Comparison of ENCODE assay signal across 38 cellular contexts in genomic region chr6:29483735-29484134, GRCh38. TPM values are rescaled to one million over a fixed set of nuclear protein-coding genes. Genes with fewer than 3 reads are reported as not detected.
"Had no signal": no experiment of that assay in that cellular context is flagged by ENCODE, and none has a peak within 500 bp of the region (broad histone marks: within the 10 kb centered on the region; RNA-seq: fewer than 3 reads in every experiment).

No MANE protein-coding gene starts in this region.

- H3K27ac Mint-ChIP-seq: activated B cell treated with CpG ODN at 0.5 μM for 24 hours; activated CD8-positive, alpha-beta T cell treated with anti-CD3 and anti-CD28 coated beads for 36 hours; activated naive CD8-positive, alpha-beta T cell; activated T-helper 17 cell treated with anti-CD3 and anti-CD28 coated beads, Interleukin-2, amount 50 U/mL, for 72 hours; effector memory CD8-positive, alpha-beta T cell; T-helper 17 cell; T-helper 2 cell treated with Interferon-gamma antibody and Interleukin-4, amounts not matched to agents 5 μg/mL and 100 μg/mL, for 36 hours had no signal

- ATAC-seq: activated CD4-positive, CD25-positive, alpha-beta regulatory T cell treated with anti-CD3 and anti-CD28 coated beads, Interleukin-2, amount 50 U/mL, for 24 hours; activated CD8-positive, alpha-beta T cell treated with anti-CD3 and anti-CD28 coated beads for 36 hours; activated T-cell treated with anti-CD3 and anti-CD28 coated beads, Interleukin-2, amount 50 U/mL, for 4 hours; activated T-helper 17 cell treated with anti-CD3 and anti-CD28 coated beads, Interleukin-2, amount 50 U/mL, for 72 hours; body of pancreas; effector memory CD8-positive, alpha-beta T cell; foreskin keratinocyte; gastrocnemius medialis; heart left ventricle; T-helper 17 cell had no signal

- H3K9me3 ChIP-seq: body of pancreas, gastrocnemius medialis had no signal

- H3K27ac ChIP-seq: body of pancreas, breast epithelium, cardiac muscle cell, esophagus muscularis mucosa, foreskin keratinocyte, gastrocnemius medialis, heart left ventricle, WERI-Rb-1 had no signal

- H3K36me3 ChIP-seq: breast epithelium, cardiac muscle cell, esophagus muscularis mucosa, gastrocnemius medialis, heart left ventricle, WERI-Rb-1 had no signal

- H3K4me3 ChIP-seq: body of pancreas, breast epithelium, cardiac muscle cell, esophagus muscularis mucosa, gastrocnemius medialis, heart left ventricle had no signal

- DNase-seq: activated B cell treated with CpG ODN at 0.5 μM for 24 hours; activated CD4-positive, alpha-beta T cell treated with anti-CD3 and anti-CD28 coated beads for 48 hours; activated CD4-positive, alpha-beta T cell treated with anti-CD3 and anti-CD28 coated beads, Interleukin-2, amount 50 U/mL, for 1 hour; activated CD4-positive, alpha-beta T cell treated with anti-CD3 and anti-CD28 coated beads, Interleukin-2, amount 50 U/mL, for 48 hours; activated CD8-positive, alpha-beta memory T cell treated with anti-CD3 and anti-CD28 coated beads for 24 hours; activated CD8-positive, alpha-beta T cell treated with anti-CD3 and anti-CD28 coated beads for 36 hours; activated effector memory CD4-positive, alpha-beta T cell treated with Interleukin-2 at 50 U/mL for 16 hours; activated gamma-delta T cell treated with Interleukin-2 at 50 U/mL for 16 hours; activated naive CD4-positive, alpha-beta T cell treated with anti-CD3 and anti-CD28 coated beads, Interleukin-2, amount 50 U/mL, for 16 hours; activated naive CD4-positive, alpha-beta T cell treated with Interleukin-2 at 50 U/mL for 16 hours; activated T-cell treated with anti-CD3 and anti-CD28 coated beads, Interleukin-2, amount 50 U/mL, for 4 hours; amniotic stem cell; anterior cingulate cortex; body of pancreas; cortex of kidney; dermis blood vessel endothelial cell; effector CD4-positive, alpha-beta T cell; effector memory CD8-positive, alpha-beta T cell; erythroblast; gastrocnemius medialis; glutamatergic neuron; heart left ventricle; T-helper 1 cell; T-helper 17 cell; T1000; WERI-Rb-1 had no signal

- H3K4me1 ChIP-seq: body of pancreas, breast epithelium, esophagus muscularis mucosa, foreskin keratinocyte, gastrocnemius medialis, heart left ventricle had no signal

- FAIRE-seq: colon had no signal

- H3K4me1 Mint-ChIP-seq: activated B cell treated with CpG ODN at 0.5 μM for 24 hours; activated T-helper 17 cell treated with anti-CD3 and anti-CD28 coated beads, Interleukin-2, amount 50 U/mL, for 72 hours; central memory CD8-positive, alpha-beta T cell had no signal

- H3K9me3 Mint-ChIP-seq: activated CD8-positive, alpha-beta T cell treated with anti-CD3 and anti-CD28 coated beads for 36 hours; activated T-helper 17 cell treated with anti-CD3 and anti-CD28 coated beads, Interleukin-2, amount 50 U/mL, for 72 hours; central memory CD8-positive, alpha-beta T cell; T-helper 2 cell treated with Interferon-gamma antibody and Interleukin-4, amounts not matched to agents 5 μg/mL and 100 μg/mL, for 36 hours had no signal

- H3K4me3 Mint-ChIP-seq: activated B cell treated with CpG ODN at 0.5 μM for 24 hours; activated CD8-positive, alpha-beta T cell treated with anti-CD3 and anti-CD28 coated beads for 36 hours; activated naive CD8-positive, alpha-beta T cell; activated T-cell treated with anti-CD3 and anti-CD28 coated beads, Interleukin-2, amount 50 U/mL, for 4 hours; activated T-helper 17 cell treated with anti-CD3 and anti-CD28 coated beads, Interleukin-2, amount 50 U/mL, for 72 hours; central memory CD8-positive, alpha-beta T cell; effector memory CD8-positive, alpha-beta T cell; T-helper 17 cell; T-helper 2 cell treated with Interferon-gamma antibody and Interleukin-4, amounts not matched to agents 5 μg/mL and 100 μg/mL, for 36 hours had no signal

- H3K27me3 ChIP-seq: body of pancreas, breast epithelium, cardiac muscle cell, esophagus muscularis mucosa, gastrocnemius medialis had no signal

RNA-seq across cellular contexts. Expression of gene MAS1L, which starts 4.0 kb away (rescaled TPM):
- total RNA-seq: activated B cell treated with CpG ODN at 0.5 μM for 24 hours; activated CD8-positive, alpha-beta T cell treated with anti-CD3 and anti-CD28 coated beads for 36 hours; activated T-cell treated with anti-CD3 and anti-CD28 coated beads, Interleukin-2, amount 50 U/mL, for 4 hours; activated T-helper 17 cell treated with anti-CD3 and anti-CD28 coated beads, Interleukin-2, amount 50 U/mL, for 72 hours; body of pancreas; cardiac muscle cell; cerebellum; dermis blood vessel endothelial cell; foreskin keratinocyte; gastrocnemius medialis; heart left ventricle; T-helper 17 cell had no signal
- polyA plus RNA-seq: cardiac muscle cell, foreskin keratinocyte, heart left ventricle had no signal

RNA-seq across cellular contexts. Expression of gene OR2H1, which starts 26.8 kb away (rescaled TPM):
- total RNA-seq: activated B cell treated with CpG ODN at 0.5 μM for 24 hours; activated CD8-positive, alpha-beta T cell treated with anti-CD3 and anti-CD28 coated beads for 36 hours; activated T-cell treated with anti-CD3 and anti-CD28 coated beads, Interleukin-2, amount 50 U/mL, for 4 hours; activated T-helper 17 cell treated with anti-CD3 and anti-CD28 coated beads, Interleukin-2, amount 50 U/mL, for 72 hours; body of pancreas; breast epithelium; cardiac muscle cell; cerebellum; dermis blood vessel endothelial cell; esophagus muscularis mucosa; foreskin keratinocyte; gastrocnemius medialis; heart left ventricle; T-helper 17 cell had no signal
- polyA plus RNA-seq: adipose tissue, cardiac muscle cell, foreskin keratinocyte, heart left ventricle had no signal

RNA-seq across cellular contexts. Expression of gene OR11A1, which starts 26.9 kb away (rescaled TPM):
- total RNA-seq: activated B cell treated with CpG ODN at 0.5 μM for 24 hours; activated CD8-positive, alpha-beta T cell treated with anti-CD3 and anti-CD28 coated beads for 36 hours; activated T-cell treated with anti-CD3 and anti-CD28 coated beads, Interleukin-2, amount 50 U/mL, for 4 hours; activated T-helper 17 cell treated with anti-CD3 and anti-CD28 coated beads, Interleukin-2, amount 50 U/mL, for 72 hours; body of pancreas; breast epithelium; cardiac muscle cell; cerebellum; dermis blood vessel endothelial cell; esophagus muscularis mucosa; foreskin keratinocyte; gastrocnemius medialis; heart left ventricle; T-helper 17 cell had no signal
- polyA plus RNA-seq: adipose tissue, cardiac muscle cell, foreskin keratinocyte, heart left ventricle had no signal

RNA-seq across cellular contexts. Expression of gene OR10C1, which starts 44.6 kb away (rescaled TPM):
- total RNA-seq: activated B cell treated with CpG ODN at 0.5 μM for 24 hours; activated CD8-positive, alpha-beta T cell treated with anti-CD3 and anti-CD28 coated beads for 36 hours; activated T-cell treated with anti-CD3 and anti-CD28 coated beads, Interleukin-2, amount 50 U/mL, for 4 hours; activated T-helper 17 cell treated with anti-CD3 and anti-CD28 coated beads, Interleukin-2, amount 50 U/mL, for 72 hours; body of pancreas; breast epithelium; cardiac muscle cell; cerebellum; dermis blood vessel endothelial cell; esophagus muscularis mucosa; foreskin keratinocyte; gastrocnemius medialis; heart left ventricle; T-helper 17 cell had no signal
- polyA plus RNA-seq: adipose tissue, cardiac muscle cell, foreskin keratinocyte, heart left ventricle had no signal
